ENCODE assay signal across 2 cellular contexts in genomic region chr1:43931711-43932660, GRCh38.
TF ChIP-seq lines count a peak whose summit lies in the region.

No MANE protein-coding gene starts in this region.

TF ChIP-seq in IMR-90, 13 proteins besides CTCF, POLR2A, EP300 and RAD21:
- TF ChIP-seq RFX5 (IDR thresholded peaks at IDR 0.05; ENCODE audit: low read depth, low read length) (no peak), SMC3 (IDR thresholded peaks at IDR 0.05; ENCODE audit: low read depth, low read length) (no peak), MAZ (IDR thresholded peaks at IDR 0.05; ENCODE audit: borderline replicate concordance, low read depth, low read length) (no peak)
TF ChIP-seq in IMR-90: peak in this region for 0.

TF ChIP-seq in H1, 55 proteins besides CTCF, POLR2A, EP300 and RAD21:
- TF ChIP-seq TCF12 (IDR thresholded peaks at IDR 0.05; ENCODE audit: low read depth, low read length) (no peak), USF2 (IDR thresholded peaks at IDR 0.05; ENCODE audit: low read length) (no peak), CBX8 (IDR thresholded peaks at IDR 0.05; ENCODE audit: borderline replicate concordance, low read depth, low read length) (no peak), SIN3A (conservative IDR thresholded peaks at IDR 0.05 in 1 of 2, IDR thresholded peaks at IDR 0.05 in 1 of 2; ENCODE audit: low read depth in 1 of 2, low read length in 2 of 2) (no peak), MAFK (IDR thresholded peaks at IDR 0.05; ENCODE audit: low read depth, low read length) (no peak), BCL11A (IDR thresholded peaks at IDR 0.05; ENCODE audit: low read depth in 2 of 2, low read length in 2 of 2) (no peak), BACH1 (IDR thresholded peaks at IDR 0.05; ENCODE audit: low read length) (no peak), NANOG (IDR thresholded peaks at IDR 0.05; ENCODE audit: insufficient read depth, low read depth, low read length, poor library complexity, severe bottlenecking) (no peak), RFX5 (IDR thresholded peaks at IDR 0.05; ENCODE audit: borderline replicate concordance, low read depth, low read length) (no peak), GTF2F1 (IDR thresholded peaks at IDR 0.05; ENCODE audit: borderline replicate concordance, low read depth, low read length) (no peak), RXRA (IDR thresholded peaks at IDR 0.05; ENCODE audit: insufficient read depth, low read depth, low read length) (no peak), EZH2 (IDR thresholded peaks at IDR 0.05; ENCODE audit: low read depth, low read length, severe bottlenecking) (no peak), RBBP5 (IDR thresholded peaks at IDR 0.05; ENCODE audit: borderline replicate concordance, low read depth, low read length) (no peak), KDM1A (IDR thresholded peaks at IDR 0.05; ENCODE audit: borderline replicate concordance, low read length) (no peak)
